ENCODE assay signal across 24 cellular contexts in the genomic region with DNA sequence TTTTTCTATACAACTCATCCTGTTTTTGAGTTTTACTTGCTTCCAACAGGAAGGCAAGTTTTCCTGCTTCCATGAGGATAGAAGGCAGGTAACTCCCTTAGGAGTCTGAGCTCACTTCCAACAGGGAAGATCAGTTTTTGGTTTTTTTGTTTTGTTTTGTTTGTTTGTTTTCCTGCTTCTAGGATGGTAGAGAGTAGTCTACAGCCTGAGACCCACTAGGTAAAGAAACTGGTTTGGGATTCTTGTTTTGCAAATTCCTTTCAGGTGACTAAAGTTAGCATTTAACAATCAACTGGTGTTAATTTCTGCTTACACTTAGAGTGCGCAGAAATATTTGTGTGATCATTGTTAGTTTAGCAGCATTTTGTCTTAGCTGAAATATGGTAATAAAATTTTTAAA.
DNase-seq lines count a peak whose midpoint lies in the region; ATAC-seq and TF ChIP-seq lines count a peak whose summit lies in the region.
"Had no signal": no experiment of that assay in that cellular context is flagged by ENCODE, and none has a peak within 500 bp of the region (broad histone marks: within the 10 kb centered on the region; RNA-seq: fewer than 3 reads in every experiment).

No MANE protein-coding gene starts in this region.

- peaks cover 26% of the 10 kb centered on the region for H3K4me1 ChIP-seq in HUES48 (ENCODE audit: control insufficient read depth, insufficient read depth, low read length)
- peaks cover 2% of the 10 kb centered on the region for H3K4me1 ChIP-seq in mesendoderm (ENCODE audit: control insufficient read depth, low read depth, low read length)
- H3K4me1 ChIP-seq in left lung = no peaks in the 10 kb centered on the region
- H3K4me1 ChIP-seq: A549; BLaER1 treated with 17β-estradiol and CSF1 and Interleukin-3, amounts not matched to agents 10 nM and 100 nM; SJCRH30 had no signal

- H3K23ac ChIP-seq in mesendoderm (ENCODE audit: low read length) = no peak overlapping the region

- peak overlapping the region; percentile 96 for H3K18ac ChIP-seq in mesendoderm (ENCODE audit: low read length)

- H3K4ac ChIP-seq in mesendoderm (ENCODE audit: low read depth, low read length) = peak overlapping the region; percentile 70

- H3K9ac ChIP-seq in HUES48 (ENCODE audit: low read depth, low read length) (peak overlapping the region; percentile 71; the same call in 1 of the 2 replicates), mesendoderm (ENCODE audit: low read length) (peak overlapping the region; percentile 15)
- H3K9ac ChIP-seq: BLaER1 treated with 17β-estradiol and CSF1 and Interleukin-3, amounts not matched to agents 10 nM and 100 nM had no signal

- H3K36me3 ChIP-seq in HUES48 (ENCODE audit: control insufficient read depth, insufficient read depth, low read length) (no peaks in the 10 kb centered on the region), mesendoderm (ENCODE audit: control insufficient read depth, insufficient read depth, low read length) (no peaks in the 10 kb centered on the region), left lung (no peaks in the 10 kb centered on the region)
- H3K36me3 ChIP-seq: BLaER1 treated with 17β-estradiol and CSF1 and Interleukin-3, amounts not matched to agents 10 nM and 100 nM; MG63; SJCRH30 had no signal

- intact Hi-C loops in left lung (cut with DNase I) = no loop called here

- peak overlapping the region; percentile 39 for H3K27ac Mint-ChIP-seq in endothelial cell (ENCODE audit: unreplicated experiment)
- H3K27ac Mint-ChIP-seq in nephron progenitor cell = no peak overlapping the region
- H3K27ac Mint-ChIP-seq: CD4-positive, alpha-beta T cell had no signal

- no peaks in the 10 kb centered on the region for H3K27me3 Mint-ChIP-seq in endothelial cell (ENCODE audit: unreplicated experiment)
- H3K27me3 Mint-ChIP-seq in nephron progenitor cell (ENCODE audit: low read depth, poor library complexity) = no peaks in the 10 kb centered on the region
- H3K27me3 Mint-ChIP-seq: CD4-positive, alpha-beta T cell had no signal

- H3K4me1 Mint-ChIP-seq in endothelial cell (ENCODE audit: unreplicated experiment) = peaks cover 18% of the 10 kb centered on the region
- no peaks in the 10 kb centered on the region for H3K4me1 Mint-ChIP-seq in nephron progenitor cell

- H3K27ac ChIP-seq in HUES48 (ENCODE audit: low read depth, low read length) = peak overlapping the region; percentile 97
- H3K27ac ChIP-seq in mesendoderm (ENCODE audit: low read depth, low read length) = peak overlapping the region; percentile 90
- H3K27ac ChIP-seq in left lung = no peak overlapping the region
- H3K27ac ChIP-seq: A549; BLaER1 treated with 17β-estradiol and CSF1 and Interleukin-3, amounts not matched to agents 10 nM and 100 nM; SJCRH30 had no signal

- H2BK120ac ChIP-seq in mesendoderm (ENCODE audit: low read depth, low read length) = peak overlapping the region; percentile 99

- H3K4me3 Mint-ChIP-seq in endothelial cell (ENCODE audit: unreplicated experiment) (no peak overlapping the region), nephron progenitor cell (no peak overlapping the region)
- H3K4me3 Mint-ChIP-seq: CD4-positive, alpha-beta T cell had no signal

- no peak overlapping the region for H3K4me2 ChIP-seq in mesendoderm (ENCODE audit: low read length)
- H3K4me2 ChIP-seq: A549; BLaER1 treated with 17β-estradiol and CSF1 and Interleukin-3, amounts not matched to agents 10 nM and 100 nM had no signal

- peak overlapping the region; percentile 75 for H3K56ac ChIP-seq in mesendoderm (ENCODE audit: low read length)

- H2AK5ac ChIP-seq in mesendoderm (ENCODE audit: low read length) = no peak overlapping the region

- ATAC-seq in left lung (no peak), GM18867 (IDR thresholded peaks at IDR 0.05; ENCODE audit: unreplicated experiment) (no peak)
- ATAC-seq: A549, GM12878 had no signal

- H3K27me3 ChIP-seq in HUES48 (ENCODE audit: control insufficient read depth, insufficient read depth, low read length) = no peaks in the 10 kb centered on the region
- H3K27me3 ChIP-seq in mesendoderm (ENCODE audit: insufficient read depth, low read length, poor library complexity) = no peaks in the 10 kb centered on the region
- H3K27me3 ChIP-seq in left lung = no peaks in the 10 kb centered on the region
- H3K27me3 ChIP-seq: BLaER1 treated with 17β-estradiol and CSF1 and Interleukin-3, amounts not matched to agents 10 nM and 100 nM; MG63; SJCRH30 had no signal

- H3K79me1 ChIP-seq in mesendoderm (ENCODE audit: low read length) = no peaks in the 10 kb centered on the region

- H3K36me3 Mint-ChIP-seq in endothelial cell (ENCODE audit: low read depth, unreplicated experiment) (no peaks in the 10 kb centered on the region), nephron progenitor cell (ENCODE audit: low read depth) (no peaks in the 10 kb centered on the region)

- H2BK15ac ChIP-seq in mesendoderm (replicated peaks; ENCODE audit: low read depth) = no peak overlapping the region

- H3K4me3 ChIP-seq in HUES48 (ENCODE audit: low read depth, low read length) (peak overlapping the region; percentile 4; the same call in 1 of the 2 replicates), mesendoderm (ENCODE audit: low read length) (no peak overlapping the region), left lung (no peak overlapping the region)
- H3K4me3 ChIP-seq: A549; BLaER1 treated with 17β-estradiol and CSF1 and Interleukin-3, amounts not matched to agents 10 nM and 100 nM; GM12878; MG63; SJCRH30 had no signal

- no peaks in the 10 kb centered on the region for H3K79me2 ChIP-seq in mesendoderm (ENCODE audit: control insufficient read depth, insufficient read depth, low read length)

- H3K9me3 Mint-ChIP-seq in endothelial cell (ENCODE audit: unreplicated experiment) = peaks cover 6% of the 10 kb centered on the region
- H3K9me3 Mint-ChIP-seq in nephron progenitor cell = peaks cover 18% of the 10 kb centered on the region
- H3K9me3 Mint-ChIP-seq: CD4-positive, alpha-beta T cell had no signal

- H4K5ac ChIP-seq in mesendoderm (ENCODE audit: low read length) = no peak overlapping the region

- WGBS in mesendoderm (ENCODE audit: extremely low coverage, insufficient coverage, low lambda C conversion rate) = no CpG with 5 or more reads among the region's 1 CpG

- H3K9me3 ChIP-seq in HUES48 (ENCODE audit: control insufficient read depth, insufficient read depth, low read length) (peaks cover 27% of the 10 kb centered on the region), left lung (peaks cover 0 to 15% of the 10 kb centered on the region in 2 donors)
- H3K9me3 ChIP-seq: A549, MG63, SJCRH30 had no signal

- no peak overlapping the region for H4K8ac ChIP-seq in mesendoderm (ENCODE audit: low read depth, low read length)

- no peak for TF ChIP-seq CTCF in endothelial cell (IDR thresholded peaks at IDR 0.05; ENCODE audit: unreplicated experiment)
- TF ChIP-seq CTCF in left lung (IDR thresholded peaks at IDR 0.05) = no peak
- TF ChIP-seq CTCF in nephron progenitor cell (IDR thresholded peaks at IDR 0.05) = no peak

- peak overlapping the region; percentile 12 for H2BK5ac ChIP-seq in mesendoderm (ENCODE audit: low read length)

- no peak for DNase-seq in endothelial cell (ENCODE audit: low spot score)
- peak; percentile 74 for DNase-seq in mesendoderm
- DNase-seq in left lung = no peak
- DNase-seq in T1000 (lab: John Stamatoyannopoulos, UW) = no peak
- no peak for DNase-seq in nephron progenitor cell
- DNase-seq: AML-193; CD4-positive, alpha-beta T cell; DMS53; GDM1; IMR-90; KG1; MG63; NCI-H1105 treated with DMSO at 0.1 percent for 48 hours; NCI-H146; NCI-H1930; NCI-H446; NCI-H524 treated with DMSO at 0.1 percent for 48 hours; NCI-H774; SJCRH30 had no signal

Comparison
In these comparisons a context has a peak if more than half of its experiments do, and no peak if none do; other contexts are left out.
1. H3K27ac ChIP-seq: peak in HUES48 (single experiment) and mesendoderm (single experiment); none in left lung (0 of 2).